Comparison of ENCODE assay signal across 8 cellular contexts in genomic region chr19:18291019-18291524, GRCh38. TPM values are rescaled to one million over a fixed set of nuclear protein-coding genes. Genes with fewer than 3 reads are reported as not detected.
A peak's percentile ranks its signal among the peaks of the same experiment; 100 is the strongest.
DNase-seq lines count a peak whose midpoint lies in the region; ATAC-seq and TF ChIP-seq lines count a peak whose summit lies in the region.

No MANE protein-coding gene starts in this region.

- peaks cover 2% of the 10 kb centered on the region; the same call in 1 of the 3 replicates for H3K9me3 Mint-ChIP-seq in GM23338

- peak overlapping the region; percentile 94 for H3K4me2 ChIP-seq in GM23338

- peaks cover 22% of the 10 kb centered on the region for H3K27me3 Mint-ChIP-seq in GM23338 (ENCODE audit: insufficient read depth, low read depth, poor library complexity)

- H3K36me3 Mint-ChIP-seq in GM23338 (ENCODE audit: low read depth), result no peaks in the 10 kb centered on the region

- 59 to 63% methylated on average over 18 of the region's 21 CpGs for WGBS in mesodermal cell (ENCODE audit: insufficient coverage in 2 of 2), 2 experiments

- peaks cover 27% of the 10 kb centered on the region for H3F3A ChIP-seq in GM23338 (replicated peaks; ENCODE audit: low read depth)

- H3K4me3 ChIP-seq in ACC112 (ENCODE audit: low read depth, low read length), result peak overlapping the region; percentile 80
- H3K4me3 ChIP-seq in GM23338, result peak overlapping the region; percentile 92
- H3K4me3 ChIP-seq in ascending aorta, result peak overlapping the region; percentile 72 to 86
- peak overlapping the region; percentile 51 for H3K4me3 ChIP-seq in mesodermal cell (ENCODE audit: extremely low read depth, insufficient read depth, low read length, poor library complexity, severe bottlenecking)

- intact Hi-C loops in ascending aorta (cut with DNase I), result loop anchor here (5.0 kb wide), 1 partner anchor 126 kb away; the partner anchor contains the start of gene SSBP4

- peak overlapping the region; percentile 44; the same call in 1 of the 2 replicates for H3K27ac Mint-ChIP-seq in GM23338

- no peaks in the 10 kb centered on the region for H4K20me1 ChIP-seq in GM23338 (replicated peaks; ENCODE audit: insufficient read depth)

- H3K4me1 ChIP-seq in ACC112 (ENCODE audit: control insufficient read depth, insufficient read depth, low read length, unreplicated experiment) (peaks cover 11% of the 10 kb centered on the region), GM23338 (ENCODE audit: insufficient read depth) (peaks cover 52% of the 10 kb centered on the region), ascending aorta (peaks cover 4 to 28% of the 10 kb centered on the region in 2 donors), mesodermal cell (ENCODE audit: control insufficient read depth, insufficient read depth, low read length, poor library complexity, severe bottlenecking) (peaks cover 22% of the 10 kb centered on the region)

- H3K27ac ChIP-seq in ACC112 (ENCODE audit: low read depth, low read length) (peak overlapping the region; percentile 92; the same call in 1 of the 2 replicates), GM23338 (ENCODE audit: low read depth) (peak overlapping the region; percentile 98), ascending aorta (peak overlapping the region; percentile 99), mesodermal cell (ENCODE audit: low read depth, low read length, severe bottlenecking) (peak overlapping the region; percentile 98)

- H3K4me1 Mint-ChIP-seq in GM23338, result peaks cover 42% of the 10 kb centered on the region

- H3K9me2 ChIP-seq in GM23338 (ENCODE audit: insufficient read depth), result no peaks in the 10 kb centered on the region

- H3K27me3 ChIP-seq in ACC112 (ENCODE audit: insufficient read depth, low read length) (no peaks in the 10 kb centered on the region), GM23338 (ENCODE audit: insufficient read depth) (peaks cover 6% of the 10 kb centered on the region; the same call in 1 of the 2 replicates), ascending aorta (no peaks in the 10 kb centered on the region)

- no peak for ATAC-seq in GM23338

- no peaks in the 10 kb centered on the region for H3K79me2 ChIP-seq in ACC112 (ENCODE audit: control insufficient read depth, insufficient read depth, low read length, unreplicated experiment)
- no peaks in the 10 kb centered on the region; the same call in 1 of the 2 replicates for H3K79me2 ChIP-seq in GM23338 (replicated peaks; ENCODE audit: insufficient read depth)

- TF ChIP-seq CTCF in GM23338 (conservative IDR thresholded peaks at IDR 0.05; ENCODE audit: low read depth in 2 of 2) (no peak), ascending aorta (IDR thresholded peaks at IDR 0.05) (no peak)

- peak; percentile 26 for DNase-seq in GM23338 (ENCODE audit: low spot score)
- no peak for DNase-seq in ascending aorta (ENCODE audit: low spot score in 2 of 2)
- DNase-seq in DMS114 treated with DMSO at 0.1 percent for 48 hours (lab: John Stamatoyannopoulos, UW; ENCODE audit: unreplicated experiment), result no peak
- no peak for DNase-seq in NAMALWA (ENCODE audit: low spot score)
- no peak for DNase-seq in iPS-NIHi11 (ENCODE audit: low spot score)
- no peak for DNase-seq in DMS 273 treated with DMSO at 0.1 percent for 48 hours (lab: John Stamatoyannopoulos, UW)

- H3K9me3 ChIP-seq in ascending aorta (no peaks in the 10 kb centered on the region), mesodermal cell (ENCODE audit: control insufficient read depth, low read length) (no peaks in the 10 kb centered on the region)

- H3K4me3 Mint-ChIP-seq in GM23338, result peak overlapping the region; percentile 86

- no peaks in the 10 kb centered on the region for H3K36me3 ChIP-seq in ACC112 (ENCODE audit: insufficient read depth, low read length)
- H3K36me3 ChIP-seq in GM23338 (ENCODE audit: insufficient read depth), result no peaks in the 10 kb centered on the region
- no peaks in the 10 kb centered on the region for H3K36me3 ChIP-seq in ascending aorta
- no peaks in the 10 kb centered on the region for H3K36me3 ChIP-seq in mesodermal cell (ENCODE audit: control insufficient read depth, insufficient read depth, low read length)

- H2AFZ ChIP-seq in ACC112 (ENCODE audit: low read length, unreplicated experiment) (no peak overlapping the region), GM23338 (peak overlapping the region; percentile 85; the same call in 1 of the 2 replicates)

TF ChIP-seq in GM23338, 12 proteins besides CTCF, POLR2A, EP300 and RAD21:
- TF ChIP-seq ZNF331 (CRISPR knock-in tag; IDR thresholded peaks at IDR 0.05; ENCODE audit: low read depth) (no peak), ETS1 (IDR thresholded peaks at IDR 0.05) (no peak)

RNA-seq across cellular contexts. Expression of gene JUND, which starts 9.7 kb away (rescaled TPM):
- 154 and 181 TPM in 2 replicates for total RNA-seq in GM23338 (2014; rRNA removed; shearing (Covaris generic))
- polyA plus RNA-seq in GM23338 (2016; fragmentation: Nextera tagmentation; extraction: Ambion mirVana), result 40.0 and 52.5 TPM in 2 replicates
- total RNA-seq in ascending aorta, result 3,570 TPM
- polyA plus RNA-seq in mesodermal cell (2013, experiment 1 of 2), result 239 TPM
- 198 TPM for polyA plus RNA-seq in mesodermal cell (2013, experiment 2 of 2)

RNA-seq across cellular contexts. Expression of gene IQCN, which starts 16.8 kb away (rescaled TPM):
- 0.35 and 0.89 TPM in 2 replicates for total RNA-seq in GM23338 (2014; rRNA removed; shearing (Covaris generic))
- polyA plus RNA-seq in GM23338 (2016; fragmentation: Nextera tagmentation; extraction: Ambion mirVana), result 0.10 TPM in 1 of 2 replicates, not detected in the other
- total RNA-seq in ascending aorta, result 51.2 TPM
- 1.3 TPM for polyA plus RNA-seq in mesodermal cell (2013, experiment 1 of 2)
- polyA plus RNA-seq in mesodermal cell (2013, experiment 2 of 2), result 1.4 TPM

RNA-seq across cellular contexts. Expression of gene LSM4, which starts 31.8 kb away (rescaled TPM):
- total RNA-seq in GM23338 (2014; rRNA removed; shearing (Covaris generic)), result 511 and 591 TPM in 2 replicates
- 637 and 641 TPM in 2 replicates for polyA plus RNA-seq in GM23338 (2016; fragmentation: Nextera tagmentation; extraction: Ambion mirVana)
- total RNA-seq in ascending aorta, result 62.5 TPM
- 196 TPM for polyA plus RNA-seq in mesodermal cell (2013, experiment 1 of 2)
- polyA plus RNA-seq in mesodermal cell (2013, experiment 2 of 2), result 181 TPM

RNA-seq across cellular contexts. Expression of gene PGPEP1, which starts 49.3 kb away (rescaled TPM):
- 18.9 and 27.6 TPM in 2 replicates for total RNA-seq in GM23338 (2014; rRNA removed; shearing (Covaris generic))
- polyA plus RNA-seq in GM23338 (2016; fragmentation: Nextera tagmentation; extraction: Ambion mirVana), result 15.5 and 19.4 TPM in 2 replicates
- 14.8 TPM for total RNA-seq in ascending aorta
- polyA plus RNA-seq in mesodermal cell (2013, experiment 1 of 2), result 12.9 TPM
- polyA plus RNA-seq in mesodermal cell (2013, experiment 2 of 2), result 9.9 TPM

Comparison
In these comparisons a context has a peak if more than half of its experiments do, and no peak if none do; other contexts are left out.
1. RNA of gene JUND, which starts 9.7 kb away (total RNA-seq): 3,570 TPM in ascending aorta (single experiment); 154 to 181 TPM in GM23338; every median in the first group is over 10 times any median in the second.
2. RNA of gene IQCN, which starts 16.8 kb away (total RNA-seq): 51.2 TPM in ascending aorta (single experiment); 0.35 to 0.89 TPM in GM23338; every median in the first group is over 10 times any median in the second.
3. Peak in every context shown above with its lines, with median percentiles within 50 percentile points of each other: H3K27ac ChIP-seq and H3K4me3 ChIP-seq.